In genomic region chr3:175121225-175121624, GRCh38 we compare ENCODE assay signal across 13 cellular contexts.
DNase-seq lines count a peak whose midpoint lies in the region; ATAC-seq and TF ChIP-seq lines count a peak whose summit lies in the region.
"Had no signal": no experiment of that assay in that cellular context is flagged by ENCODE, and none has a peak within 500 bp of the region (broad histone marks: within the 10 kb centered on the region; RNA-seq: fewer than 3 reads in every experiment).

No MANE protein-coding gene starts in this region.

- peak; percentile 43 for TF ChIP-seq CTCF in GM06990 (IDR thresholded peaks at IDR 0.05; ENCODE audit: insufficient read depth, low read length, poor library complexity, severe bottlenecking)
- TF ChIP-seq CTCF in KMS-11 (conservative IDR thresholded peaks at IDR 0.05; ENCODE audit: low read depth, low read length): peak; percentile 72
- TF ChIP-seq CTCF in choroid plexus epithelial cell (conservative IDR thresholded peaks at IDR 0.05; ENCODE audit: low read depth, low read length): peak; percentile 51
- peak; percentile 59 for TF ChIP-seq CTCF in neural crest cell (conservative IDR thresholded peaks at IDR 0.05)

- H3K27me3 ChIP-seq in GM06990 (replicated peaks; ENCODE audit: control insufficient read depth, insufficient read depth, low read length) (no peaks in the 10 kb centered on the region; the same call in 1 of the 2 replicates), KMS-11 (ENCODE audit: insufficient read depth, low read depth) (no peaks in the 10 kb centered on the region)

- H3K4me1 ChIP-seq in KMS-11 (ENCODE audit: low read depth, poor library complexity, severe bottlenecking): no peaks in the 10 kb centered on the region

- DNase-seq in GM06990 (ENCODE audit: extremely low read depth, insufficient read length) (no peak), choroid plexus epithelial cell (ENCODE audit: low read depth) (no peak), neural crest cell (ENCODE audit: low read depth, low spot score) (no peak), AML-193 (lab: John Stamatoyannopoulos, UW) (no peak), cortex of kidney (lab: John Stamatoyannopoulos, UW) (no peak), ureter (ENCODE audit: low spot score) (no peak)
- DNase-seq: activated CD4-positive, CD25-positive, alpha-beta regulatory T cell treated with anti-CD3 and anti-CD28 coated beads, Interleukin-2, amount 50 U/mL, for 72 hours; activated naive CD8-positive, alpha-beta T cell treated with anti-CD3 and anti-CD28 coated beads for 36 hours; naive B cell; NK-92 treated with Interleukin-12 subunit alpha and Interleukin-12 subunit beta, amount 100 ng/mL, for 24 hours; stimulated activated CD4-positive, alpha-beta T cell treated with anti-CD3 and anti-CD28 coated beads, Interleukin-1b, Interleukin-23, amount 100 ng/mL, for 48 hours had no signal

- H3K4me3 ChIP-seq in GM06990 (replicated peaks; ENCODE audit: low read depth, low read length) (no peak overlapping the region), KMS-11 (IDR thresholded peaks at IDR 0.05; ENCODE audit: insufficient read depth, low read depth, low read length) (no peak overlapping the region), choroid plexus epithelial cell (ENCODE audit: low read depth, low read length) (no peak overlapping the region)

- no peak overlapping the region for H3K9ac ChIP-seq in KMS-11

- peaks cover 12% of the 10 kb centered on the region for H3K9me3 Mint-ChIP-seq in neural crest cell

- H3K36me3 Mint-ChIP-seq in neural crest cell (ENCODE audit: low read depth): peaks cover 2% of the 10 kb centered on the region
- H3K36me3 Mint-ChIP-seq: activated naive CD8-positive, alpha-beta T cell treated with anti-CD3 and anti-CD28 coated beads for 36 hours; naive B cell had no signal

- H3K27ac ChIP-seq in KMS-11: no peak overlapping the region

- ATAC-seq in HG03521 (IDR thresholded peaks at IDR 0.05; ENCODE audit: unreplicated experiment): no peak

- H4K20me1 ChIP-seq in KMS-11 (ENCODE audit: insufficient read depth): no peaks in the 10 kb centered on the region

- H3K27me3 Mint-ChIP-seq in neural crest cell (ENCODE audit: low read depth): no peaks in the 10 kb centered on the region
- H3K27me3 Mint-ChIP-seq: activated naive CD8-positive, alpha-beta T cell treated with anti-CD3 and anti-CD28 coated beads for 36 hours; naive B cell had no signal

- H3K79me2 ChIP-seq in KMS-11 (ENCODE audit: insufficient read depth, low read depth): no peaks in the 10 kb centered on the region

- H3K4me2 ChIP-seq in KMS-11: no peak overlapping the region

- no peak overlapping the region for H3K4me3 Mint-ChIP-seq in neural crest cell
- H3K4me3 Mint-ChIP-seq: activated naive CD8-positive, alpha-beta T cell treated with anti-CD3 and anti-CD28 coated beads for 36 hours; naive B cell had no signal

- no peak overlapping the region for H2AFZ ChIP-seq in KMS-11 (ENCODE audit: low read depth)

- no peaks in the 10 kb centered on the region for H3K4me1 Mint-ChIP-seq in neural crest cell
- H3K4me1 Mint-ChIP-seq: activated naive CD8-positive, alpha-beta T cell treated with anti-CD3 and anti-CD28 coated beads for 36 hours; naive B cell had no signal

- no peaks in the 10 kb centered on the region for H3K36me3 ChIP-seq in GM06990 (ENCODE audit: control insufficient read depth, insufficient read depth, low read length)
- H3K36me3 ChIP-seq in KMS-11 (ENCODE audit: insufficient read depth): no peaks in the 10 kb centered on the region

- no peak overlapping the region for H3K27ac Mint-ChIP-seq in neural crest cell (ENCODE audit: unreplicated experiment)
- H3K27ac Mint-ChIP-seq: activated naive CD8-positive, alpha-beta T cell treated with anti-CD3 and anti-CD28 coated beads for 36 hours; naive B cell had no signal
